In genomic region chr6:27505209-27506027, GRCh38 we compare ENCODE assay signal across 9 cellular contexts.
DNase-seq lines count a peak whose midpoint lies in the region; ATAC-seq lines count a peak whose summit lies in the region.
"Had no signal": no experiment of that assay in that cellular context is flagged by ENCODE, and none has a peak within 500 bp of the region (broad histone marks: within the 10 kb centered on the region; RNA-seq: fewer than 3 reads in every experiment).

No MANE protein-coding gene starts in this region.

- no peak for ATAC-seq in HG02852 (IDR thresholded peaks at IDR 0.05; ENCODE audit: unreplicated experiment)
- no peak for ATAC-seq in HG03457 (IDR thresholded peaks at IDR 0.05; ENCODE audit: unreplicated experiment)

- DNase-seq in activated gamma-delta T cell treated with Interleukin-2 at 50 U/mL for 16 hours = peak; percentile 18
- no peak for DNase-seq in activated gamma-delta T cell (lab: John Stamatoyannopoulos, UW)
- peak; percentile 57 for DNase-seq in OCI-M1 (lab: John Stamatoyannopoulos, UW)
- peak; percentile 23 for DNase-seq in activated effector memory CD4-positive, alpha-beta T cell treated with Interleukin-2 at 50 U/mL for 16 hours
- peak; percentile 58 for DNase-seq in iPS-NIHi11 (ENCODE audit: low spot score)
- DNase-seq in stimulated activated naive CD4-positive, alpha-beta T cell treated with Interleukin-2 at 50 U/mL for 16 hours (lab: John Stamatoyannopoulos, UW) = peak; percentile 18
- DNase-seq: DND-41 had no signal
